In the genomic region with DNA sequence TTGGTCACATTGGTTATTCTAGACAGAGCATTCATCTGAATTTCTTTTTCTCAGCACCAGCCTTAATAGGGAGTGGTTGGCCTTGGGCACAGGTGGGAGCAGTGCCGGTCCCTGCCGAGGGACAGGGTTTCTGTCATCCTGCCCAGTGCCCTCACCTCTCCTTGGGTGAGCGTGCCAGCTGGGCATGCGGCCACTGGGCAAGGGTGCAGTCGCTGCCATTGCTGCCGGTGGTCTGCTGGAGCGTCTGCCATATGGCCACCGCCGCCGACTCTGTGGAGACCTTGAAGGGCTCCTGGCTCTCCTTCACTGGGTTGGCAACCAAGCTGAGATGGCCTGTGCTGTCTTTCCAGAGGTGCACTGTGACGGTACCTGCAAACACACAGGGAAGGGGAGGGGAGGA, we compare ENCODE assay signal across 15 cellular contexts. TPM values are rescaled to one million over a fixed set of nuclear protein-coding genes. Genes with fewer than 3 reads are reported as not detected.
"Had no signal": no experiment of that assay in that cellular context is flagged by ENCODE, and none has a peak within 500 bp of the region (broad histone marks: within the 10 kb centered on the region; RNA-seq: fewer than 3 reads in every experiment).

No MANE protein-coding gene starts in this region.

- H3K27ac ChIP-seq: esophagus muscularis mucosa, left lung, neural progenitor cell, ovary, tibial artery, uterus had no signal

- H3K9me3 ChIP-seq: esophagus muscularis mucosa, left lung, ovary, tibial artery, uterus had no signal

- DNase-seq: activated CD4-positive, alpha-beta T cell treated with anti-CD3 and anti-CD28 coated beads, Interleukin-2, amount 50 U/mL, for 4 hours; activated CD4-positive, CD25-positive, alpha-beta regulatory T cell treated with anti-CD3 and anti-CD28 coated beads, Interleukin-2, amount 50 U/mL, for 72 hours; activated effector memory CD4-positive, alpha-beta T cell treated with Interleukin-2 at 50 U/mL for 16 hours; activated T-cell treated with anti-CD3 and anti-CD28 coated beads, Interleukin-2, amount 50 U/mL, for 1 hour; amniotic stem cell; left lung; ovary; retina; T-helper 2 cell; tibial artery; uterus had no signal

- H3K27me3 ChIP-seq: left lung, neural progenitor cell, ovary, tibial artery, uterus had no signal

- H3K4me3 ChIP-seq: esophagus muscularis mucosa, left lung, neural progenitor cell, ovary, tibial artery, uterus had no signal

- H3K36me3 ChIP-seq: left lung, neural progenitor cell, ovary, tibial artery, uterus had no signal

- H3K4me1 ChIP-seq: tibial artery, uterus had no signal

- H3K9ac ChIP-seq: neural progenitor cell had no signal

RNA-seq across cellular contexts. Expression of a gene that starts 18.8 kb away (rescaled TPM):
- total RNA-seq: activated naive CD4-positive, alpha-beta T cell treated with anti-CD3 and anti-CD28 coated beads, Interleukin-2, amount 50 U/mL, for 72 hours; dermis microvascular lymphatic vessel endothelial cell had no signal
